ENCODE assay signal across 6 cellular contexts in the genomic region with DNA sequence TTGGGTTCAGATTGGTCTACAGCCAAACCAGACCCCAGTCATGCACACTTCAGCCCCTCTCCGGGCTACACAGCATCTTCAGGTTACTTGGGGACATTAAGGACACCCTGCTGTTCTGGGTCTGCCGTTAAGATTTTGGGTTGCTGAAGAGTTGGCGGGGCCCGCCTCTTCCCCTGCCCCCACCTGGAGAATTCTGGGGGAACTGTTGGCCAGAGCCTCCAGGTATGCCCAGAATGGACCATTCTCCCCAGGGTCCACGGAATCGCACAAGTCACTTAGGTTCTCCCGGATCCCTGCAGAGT. TPM values are rescaled to one million over a fixed set of nuclear protein-coding genes. Genes with fewer than 3 reads are reported as not detected.
DNase-seq lines count a peak whose midpoint lies in the region; ATAC-seq and TF ChIP-seq lines count a peak whose summit lies in the region.

No MANE protein-coding gene starts in this region.

- CTCF ChIA-PET in AG04450 (lab: Charles Lee): interaction anchor here (1.3 to 2.7 kb wide), 2 partner anchors 55 to 68 kb away, joined by 3 to 15 read pairs; no protein-coding TSS in a partner anchor
- CTCF ChIA-PET in Panc1 (lab: Charles Lee): no interaction called here

- TF ChIP-seq CTCF in AG04450 (IDR thresholded peaks at IDR 0.05; ENCODE audit: low read depth, low read length) (no peak), Panc1 (IDR thresholded peaks at IDR 0.05) (no peak)

- intact Hi-C loops in Panc1 (cut with micrococcal nuclease; ENCODE audit: unreplicated experiment): loop anchor here (5.0 kb wide), 1 partner anchor 67 kb away; no protein-coding TSS in a partner anchor

- BruUV-seq in Panc1 (replicated peaks; lab: Mats Ljungman, UMichigan): no TSS peak

- no peak overlapping the region for H3K9ac ChIP-seq in iPS-18a (ENCODE audit: low read length)

- peaks cover 25% of the 10 kb centered on the region for H3K4me1 ChIP-seq in Panc1 (ENCODE audit: control insufficient read depth, insufficient read depth, low read length)
- H3K4me1 ChIP-seq in iPS-18a (ENCODE audit: control insufficient read depth, low read depth, low read length): peaks cover 32% of the 10 kb centered on the region

- H3K4me3 ChIP-seq in AG04450 (ENCODE audit: low read depth, low read length): peak overlapping the region; percentile 87
- H3K4me3 ChIP-seq in Panc1 (ENCODE audit: low read depth in 2 of 2, low read length in 2 of 2): peak overlapping the region; percentile 32 to 52
- H3K4me3 ChIP-seq in iPS-18a (ENCODE audit: low read length): peak overlapping the region; percentile 56

- DNase-seq in AG04450 (ENCODE audit: low read depth, low spot score): no peak
- DNase-seq in Panc1 (ENCODE audit: low read depth, low spot score): no peak
- no peak for DNase-seq in NCI-H1930 (lab: John Stamatoyannopoulos, UW)
- no peak for DNase-seq in SK-N-DZ (ENCODE audit: low spot score)

- POLR2A ChIA-PET in AG04450 (lab: Yijun Ruan, JAX): interaction anchor here (0.7 to 3.5 kb wide), 11 partner anchors 14 to 96 kb away, joined by 3 to 21 read pairs (median 8); partner anchors contain the start of genes CUL7, KLC4 and MRPL2
- POLR2A ChIA-PET in Panc1 (lab: Charles Lee): interaction anchor here (0.5 kb wide), 2 partner anchors 192 to 624 kb away, joined by 3 to 15 read pairs; partner anchors contain the start of gene TRERF1

- peaks cover 3% of the 10 kb centered on the region; the same call in 1 of the 2 replicates for H3K9me3 ChIP-seq in AG04450 (ENCODE audit: control insufficient read depth, insufficient read depth, low read length)
- H3K9me3 ChIP-seq in Panc1 (ENCODE audit: control insufficient read depth, insufficient read depth, low read depth, low read length): no peaks in the 10 kb centered on the region
- no peaks in the 10 kb centered on the region for H3K9me3 ChIP-seq in iPS-18a (ENCODE audit: control insufficient read depth, low read depth, low read length)

- H3K27ac ChIP-seq in AG04450 (ENCODE audit: low read depth, low read length): peak overlapping the region; percentile 96
- H3K27ac ChIP-seq in Panc1 (ENCODE audit: low read length): peak overlapping the region; percentile 81
- H3K27ac ChIP-seq in iPS-18a (ENCODE audit: low read length): peak overlapping the region; percentile 15

- no peak for ATAC-seq in Panc1
- ATAC-seq in GM21381 (IDR thresholded peaks at IDR 0.05; ENCODE audit: unreplicated experiment): no peak

- H3K27me3 ChIP-seq in AG04450 (ENCODE audit: control insufficient read depth, insufficient read depth, low read length) (no peaks in the 10 kb centered on the region), Panc1 (ENCODE audit: control insufficient read depth, insufficient read depth, low read length) (no peaks in the 10 kb centered on the region), iPS-18a (ENCODE audit: control insufficient read depth, insufficient read depth, low read length) (no peaks in the 10 kb centered on the region)

- in situ Hi-C loops in Panc1 (cut with HindIII; ENCODE audit: low pct_unique_long_range_greater_than_20kb, low sequenced_read_pairs): no loop called here

- H3K36me3 ChIP-seq in Panc1 (ENCODE audit: control insufficient read depth, insufficient read depth, low read length) (peaks cover 3% of the 10 kb centered on the region; the same call in 1 of the 2 replicates), iPS-18a (ENCODE audit: control insufficient read depth, low read depth, low read length) (no peaks in the 10 kb centered on the region)

RNA-seq across cellular contexts. Expression of gene PTK7, which starts 0.4 kb away (rescaled TPM):
- 146 and 179 TPM in 2 replicates for polyA plus RNA-seq in AG04450 (2011; rRNA removed)
- 230 and 312 TPM in 2 replicates for polyA minus RNA-seq in AG04450 (2011; rRNA and poly(A)+ RNA removed)
- total RNA-seq in Panc1 (2021; ENCODE audit: unreplicated experiment): 240 TPM
- polyA plus RNA-seq in Panc1 (2012; ENCODE audit: insufficient read length): 281 TPM
- 85.2 and 100 TPM in 2 replicates for polyA plus RNA-seq in SK-N-DZ (2014; cell fraction: cytosol; rRNA removed)
- 142 and 157 TPM in 2 replicates for polyA plus RNA-seq in SK-N-DZ (2014; cell fraction: nucleus; rRNA removed)

RNA-seq across cellular contexts. Expression of gene KLC4, which starts 16.3 kb away (rescaled TPM):
- 9.1 and 10.2 TPM in 2 replicates for polyA plus RNA-seq in AG04450 (2011; rRNA removed)
- polyA minus RNA-seq in AG04450 (2011; rRNA and poly(A)+ RNA removed): 10.4 and 14.7 TPM in 2 replicates
- total RNA-seq in Panc1 (2021; ENCODE audit: unreplicated experiment): 22.6 TPM
- 21.8 TPM for polyA plus RNA-seq in Panc1 (2012; ENCODE audit: insufficient read length)
- polyA plus RNA-seq in SK-N-DZ (2014; cell fraction: cytosol; rRNA removed): 32.8 and 36.7 TPM in 2 replicates
- polyA plus RNA-seq in SK-N-DZ (2014; cell fraction: nucleus; rRNA removed): 66.8 and 72.5 TPM in 2 replicates

RNA-seq across cellular contexts. Expression of gene MRPL2, which starts 16.5 kb away (rescaled TPM):
- polyA plus RNA-seq in AG04450 (2011; rRNA removed): 19.3 and 19.4 TPM in 2 replicates
- 19.3 and 23.8 TPM in 2 replicates for polyA minus RNA-seq in AG04450 (2011; rRNA and poly(A)+ RNA removed)
- total RNA-seq in Panc1 (2021; ENCODE audit: unreplicated experiment): 65.6 TPM
- polyA plus RNA-seq in Panc1 (2012; ENCODE audit: insufficient read length): 99.3 TPM
- 41.3 and 54.8 TPM in 2 replicates for polyA plus RNA-seq in SK-N-DZ (2014; cell fraction: cytosol; rRNA removed)
- polyA plus RNA-seq in SK-N-DZ (2014; cell fraction: nucleus; rRNA removed): 23.8 and 41.9 TPM in 2 replicates

RNA-seq across cellular contexts. Expression of gene CUL7, which starts 22.1 kb away (rescaled TPM):
- 37.5 and 44.8 TPM in 2 replicates for polyA plus RNA-seq in AG04450 (2011; rRNA removed)
- polyA minus RNA-seq in AG04450 (2011; rRNA and poly(A)+ RNA removed): 71.2 and 104 TPM in 2 replicates
- 32.1 TPM for total RNA-seq in Panc1 (2021; ENCODE audit: unreplicated experiment)
- polyA plus RNA-seq in Panc1 (2012; ENCODE audit: insufficient read length): 30.5 TPM
- 22.3 and 29.6 TPM in 2 replicates for polyA plus RNA-seq in SK-N-DZ (2014; cell fraction: cytosol; rRNA removed)
- 75.4 and 85.6 TPM in 2 replicates for polyA plus RNA-seq in SK-N-DZ (2014; cell fraction: nucleus; rRNA removed)

RNA-seq across cellular contexts. Expression of gene RRP36, which starts 54.3 kb away (rescaled TPM):
- polyA plus RNA-seq in AG04450 (2011; rRNA removed): 50.3 and 54.0 TPM in 2 replicates
- polyA minus RNA-seq in AG04450 (2011; rRNA and poly(A)+ RNA removed): 43.2 and 43.7 TPM in 2 replicates
- total RNA-seq in Panc1 (2021; ENCODE audit: unreplicated experiment): 106 TPM
- polyA plus RNA-seq in Panc1 (2012; ENCODE audit: insufficient read length): 80.3 TPM
- polyA plus RNA-seq in SK-N-DZ (2014; cell fraction: cytosol; rRNA removed): 102 and 106 TPM in 2 replicates
- polyA plus RNA-seq in SK-N-DZ (2014; cell fraction: nucleus; rRNA removed): 38.6 and 46.8 TPM in 2 replicates

Comparison
In these comparisons a context has a peak if more than half of its experiments do, and no peak if none do; other contexts are left out.
1. H3K27ac ChIP-seq: peak in every context shown above with its lines; median percentile 96 in AG04450; 81 in Panc1; 15 in iPS-18a.